ENCODE assay signal across 10 cellular contexts in genomic region chr1:25245393-25245792, GRCh38. TPM values are rescaled to one million over a fixed set of nuclear protein-coding genes. Genes with fewer than 3 reads are reported as not detected.
DNase-seq lines count a peak whose midpoint lies in the region; ATAC-seq and TF ChIP-seq lines count a peak whose summit lies in the region.
"Had no signal": no experiment of that assay in that cellular context is flagged by ENCODE, and none has a peak within 500 bp of the region (broad histone marks: within the 10 kb centered on the region; RNA-seq: fewer than 3 reads in every experiment).

No MANE protein-coding gene starts in this region.

- peak overlapping the region; percentile 99 for H3K4me3 Mint-ChIP-seq in activated CD8-positive, alpha-beta memory T cell treated with anti-CD3 and anti-CD28 coated beads, Interleukin-2, amount 10 ng/mL, durations not matched to agents 7 days and 5 days
- peak overlapping the region; percentile 90 for H3K4me3 Mint-ChIP-seq in activated naive CD8-positive, alpha-beta T cell treated with anti-CD3 and anti-CD28 coated beads, Interleukin-2, amount 10 ng/mL, durations not matched to agents 7 days and 5 days

- peak overlapping the region; percentile 97 to 100 for H3K4me3 ChIP-seq in left lung
- H3K4me3 ChIP-seq in subcutaneous abdominal adipose tissue (ENCODE audit: low read depth in 1 of 5, low read length in 5 of 5): peak overlapping the region; percentile 85 to 99 (median 99)

- peak overlapping the region; percentile 99 for H3K27ac Mint-ChIP-seq in activated CD8-positive, alpha-beta memory T cell treated with anti-CD3 and anti-CD28 coated beads, Interleukin-2, amount 10 ng/mL, durations not matched to agents 7 days and 5 days
- peak overlapping the region; percentile 35 for H3K27ac Mint-ChIP-seq in activated naive CD8-positive, alpha-beta T cell treated with anti-CD3 and anti-CD28 coated beads, Interleukin-2, amount 10 ng/mL, durations not matched to agents 7 days and 5 days

- no peak for TF ChIP-seq CTCF in left lung (IDR thresholded peaks at IDR 0.05)

- H3K27me3 ChIP-seq in left lung: no peaks in the 10 kb centered on the region
- no peaks in the 10 kb centered on the region for H3K27me3 ChIP-seq in subcutaneous abdominal adipose tissue (ENCODE audit: control insufficient read depth in 5 of 5, insufficient read depth in 4 of 5, low read length in 5 of 5)

- H3K4me1 Mint-ChIP-seq in activated CD8-positive, alpha-beta memory T cell treated with anti-CD3 and anti-CD28 coated beads, Interleukin-2, amount 10 ng/mL, durations not matched to agents 7 days and 5 days: peaks cover 59% of the 10 kb centered on the region
- peaks cover 43% of the 10 kb centered on the region for H3K4me1 Mint-ChIP-seq in activated naive CD8-positive, alpha-beta T cell treated with anti-CD3 and anti-CD28 coated beads, Interleukin-2, amount 10 ng/mL, durations not matched to agents 7 days and 5 days

- peaks cover 48% of the 10 kb centered on the region for H3K36me3 Mint-ChIP-seq in activated CD8-positive, alpha-beta memory T cell treated with anti-CD3 and anti-CD28 coated beads, Interleukin-2, amount 10 ng/mL, durations not matched to agents 7 days and 5 days
- H3K36me3 Mint-ChIP-seq in activated naive CD8-positive, alpha-beta T cell treated with anti-CD3 and anti-CD28 coated beads, Interleukin-2, amount 10 ng/mL, durations not matched to agents 7 days and 5 days: peaks cover 35% of the 10 kb centered on the region

- H3K4me1 ChIP-seq in left lung: peaks cover 21 to 69% of the 10 kb centered on the region in 2 donors
- peaks cover 2 to 46% (median 42%) of the 10 kb centered on the region in 5 donors for H3K4me1 ChIP-seq in subcutaneous abdominal adipose tissue (ENCODE audit: control insufficient read depth in 5 of 5, insufficient read depth in 5 of 5, low read length in 5 of 5)

- intact Hi-C loops in left lung (cut with DNase I): no loop called here

- H3K9me3 Mint-ChIP-seq in activated CD8-positive, alpha-beta memory T cell treated with anti-CD3 and anti-CD28 coated beads, Interleukin-2, amount 10 ng/mL, durations not matched to agents 7 days and 5 days (ENCODE audit: low read depth): no peaks in the 10 kb centered on the region
- no peaks in the 10 kb centered on the region for H3K9me3 Mint-ChIP-seq in activated naive CD8-positive, alpha-beta T cell treated with anti-CD3 and anti-CD28 coated beads, Interleukin-2, amount 10 ng/mL, durations not matched to agents 7 days and 5 days

- H3K27ac ChIP-seq in left lung: peak overlapping the region in 1 of 2 donors; percentile 9
- H3K27ac ChIP-seq in subcutaneous abdominal adipose tissue (ENCODE audit: low read depth, low read length): peak overlapping the region; percentile 97

- H3K27me3 Mint-ChIP-seq in activated CD8-positive, alpha-beta memory T cell treated with anti-CD3 and anti-CD28 coated beads, Interleukin-2, amount 10 ng/mL, durations not matched to agents 7 days and 5 days: peaks cover 3% of the 10 kb centered on the region
- H3K27me3 Mint-ChIP-seq in activated naive CD8-positive, alpha-beta T cell treated with anti-CD3 and anti-CD28 coated beads, Interleukin-2, amount 10 ng/mL, durations not matched to agents 7 days and 5 days: no peaks in the 10 kb centered on the region

- peak overlapping the region in 3 of 5 donors; percentile 77 to 98 (median 97) for H3K9ac ChIP-seq in subcutaneous abdominal adipose tissue (ENCODE audit: low read length in 5 of 5)

- H3K9me3 ChIP-seq in left lung (no peaks in the 10 kb centered on the region), subcutaneous abdominal adipose tissue (ENCODE audit: control insufficient read depth in 5 of 5, low read length in 5 of 5) (no peaks in the 10 kb centered on the region)

- DNase-seq in activated CD8-positive, alpha-beta memory T cell treated with anti-CD3 and anti-CD28 coated beads, Interleukin-2, amount 10 ng/mL, durations not matched to agents 7 days and 5 days: no peak
- no peak for DNase-seq in activated CD8-positive, alpha-beta memory T cell treated with anti-CD3 and anti-CD28 coated beads for 24 hours
- no peak for DNase-seq in activated naive CD8-positive, alpha-beta T cell treated with anti-CD3 and anti-CD28 coated beads, Interleukin-2, amount 10 ng/mL, durations not matched to agents 7 days and 5 days
- DNase-seq in left lung (no peak), SIG-M5 treated with dmso at 0.1 percent for 504 hours (lab: John Stamatoyannopoulos, UW; ENCODE audit: unreplicated experiment) (no peak)
- DNase-seq: NCI-H1694 had no signal

- POLR2A ChIA-PET in activated naive CD8-positive, alpha-beta T cell treated with anti-CD3 and anti-CD28 coated beads, Interleukin-2, amount 10 ng/mL, durations not matched to agents 7 days and 5 days (lab: Charles Lee): interaction anchor here (0.5 to 4.2 kb wide), 4 partner anchors 9 to 1243 kb away, joined by 3 to 82 read pairs (median 7); partner anchors contain the start of genes MACO1 and SYF2

- H3K36me3 ChIP-seq in left lung: peaks cover 0 to 61% of the 10 kb centered on the region in 2 donors
- peaks cover 28 to 43% (median 40%) of the 10 kb centered on the region in 5 donors for H3K36me3 ChIP-seq in subcutaneous abdominal adipose tissue (ENCODE audit: control insufficient read depth in 5 of 5, insufficient read depth in 5 of 5, low read length in 5 of 5)

- CTCF ChIA-PET in activated CD8-positive, alpha-beta memory T cell treated with anti-CD3 and anti-CD28 coated beads, Interleukin-2, amount 10 ng/mL, durations not matched to agents 7 days and 5 days (lab: Charles Lee): interaction anchor here (0.8 to 2.1 kb wide), 3 partner anchors 10 to 276 kb away, joined by 3 to 8 read pairs (median 3); partner anchors contain the start of gene SYF2

- ATAC-seq in activated CD8-positive, alpha-beta memory T cell treated with anti-CD3 and anti-CD28 coated beads, Interleukin-2, amount 10 ng/mL, durations not matched to agents 7 days and 5 days: no peak
- ATAC-seq in activated naive CD8-positive, alpha-beta T cell treated with anti-CD3 and anti-CD28 coated beads, Interleukin-2, amount 10 ng/mL, durations not matched to agents 7 days and 5 days (ENCODE audit: low read depth): no peak
- ATAC-seq in left lung (no peak), GM19351 (IDR thresholded peaks at IDR 0.05; ENCODE audit: unreplicated experiment) (no peak), HG03432 (IDR thresholded peaks at IDR 0.05; ENCODE audit: unreplicated experiment) (no peak)

RNA-seq across cellular contexts. Expression of gene RSRP1, which starts 1.9 kb away (rescaled TPM):
- 100 to 1,000 TPM; 160 to 240 TPM for total RNA-seq in activated CD8-positive, alpha-beta memory T cell treated with anti-CD3 and anti-CD28 coated beads, Interleukin-2, amount 10 ng/mL, durations not matched to agents 7 days and 5 days
- 100 to 1,000 TPM; 292 to 305 TPM for total RNA-seq in activated naive CD8-positive, alpha-beta T cell treated with anti-CD3 and anti-CD28 coated beads, Interleukin-2, amount 10 ng/mL, durations not matched to agents 7 days and 5 days
- 100 to 1,000 TPM; 113 to 114 TPM for total RNA-seq in left lung

RNA-seq across cellular contexts. Expression of gene SYF2, which starts 13.1 kb away (rescaled TPM):
- 10 to 100 TPM; 33.0 to 33.8 TPM for total RNA-seq in activated CD8-positive, alpha-beta memory T cell treated with anti-CD3 and anti-CD28 coated beads, Interleukin-2, amount 10 ng/mL, durations not matched to agents 7 days and 5 days
- 10 to 100 TPM; 50.1 to 52.9 TPM for total RNA-seq in activated naive CD8-positive, alpha-beta T cell treated with anti-CD3 and anti-CD28 coated beads, Interleukin-2, amount 10 ng/mL, durations not matched to agents 7 days and 5 days
- total RNA-seq in left lung: 10 to 100 TPM; 29.1 to 29.3 TPM

RNA-seq across cellular contexts. Expression of gene RHD, which starts 26.9 kb away (rescaled TPM):
- total RNA-seq in activated CD8-positive, alpha-beta memory T cell treated with anti-CD3 and anti-CD28 coated beads, Interleukin-2, amount 10 ng/mL, durations not matched to agents 7 days and 5 days: not detected
- total RNA-seq in activated naive CD8-positive, alpha-beta T cell treated with anti-CD3 and anti-CD28 coated beads, Interleukin-2, amount 10 ng/mL, durations not matched to agents 7 days and 5 days: not detected
- under 1 TPM; 0.10 to 0.44 TPM for total RNA-seq in left lung
- total RNA-seq: renal cortical epithelial cell had no signal
